8 cellular contexts compared by ENCODE assay signal in genomic region chr1:40451238-40451585, GRCh38. TPM values are rescaled to one million over a fixed set of nuclear protein-coding genes. Genes with fewer than 3 reads are reported as not detected.
A peak's percentile ranks its signal among the peaks of the same experiment; 100 is the strongest.
DNase-seq lines count a peak whose midpoint lies in the region; ATAC-seq, FAIRE-seq and TF ChIP-seq lines count a peak whose summit lies in the region.

No MANE protein-coding gene starts in this region.

- peaks cover 17% of the 10 kb centered on the region for H3K9me3 Mint-ChIP-seq in CD4-positive, alpha-beta T cell
- H3K9me3 Mint-ChIP-seq in astrocyte (ENCODE audit: unreplicated experiment) = peaks cover 49% of the 10 kb centered on the region

- H3K9ac ChIP-seq in astrocyte (ENCODE audit: low read length) (peak overlapping the region; percentile 89), mucosa of stomach (ENCODE audit: low read length) (no peak overlapping the region)

- CTCF ChIA-PET in CD4-positive, alpha-beta T cell (lab: Charles Lee) = interaction anchor here (1.4 to 2.1 kb wide), 2 partner anchors 12 to 81 kb away, joined by 6 to 10 read pairs; partner anchors contain the start of gene ZNF684

- peak overlapping the region; percentile 78 for H3K4me3 ChIP-seq in astrocyte (ENCODE audit: insufficient read depth, low read depth, low read length)
- peak overlapping the region; percentile 62 for H3K4me3 ChIP-seq in mucosa of stomach (ENCODE audit: low read length)

- H4K20me1 ChIP-seq in astrocyte (ENCODE audit: insufficient read depth, low read length) = no peaks in the 10 kb centered on the region

- H3K36me3 Mint-ChIP-seq in CD4-positive, alpha-beta T cell (ENCODE audit: low read depth) = peaks cover 64% of the 10 kb centered on the region
- peaks cover 42% of the 10 kb centered on the region for H3K36me3 Mint-ChIP-seq in astrocyte (ENCODE audit: low read depth, unreplicated experiment)

- no peak for FAIRE-seq in astrocyte (lab: Jason Lieb, UNC)

- peak overlapping the region; percentile 34 for H3K27ac ChIP-seq in CD4-positive, alpha-beta T cell (ENCODE audit: low read depth, low read length)
- H3K27ac ChIP-seq in astrocyte (ENCODE audit: low read depth, low read length) = peak overlapping the region; percentile 97

- H3K4me1 ChIP-seq in astrocyte (ENCODE audit: insufficient read depth, low read length) = peaks cover 13% of the 10 kb centered on the region
- H3K4me1 ChIP-seq in mucosa of stomach (ENCODE audit: control insufficient read depth, insufficient read depth, low read length) = no peaks in the 10 kb centered on the region

- no peak for ATAC-seq in CD4-positive, alpha-beta T cell (ENCODE audit: poor library complexity)
- ATAC-seq in HG02759 (IDR thresholded peaks at IDR 0.05; ENCODE audit: unreplicated experiment) (peak; percentile 6), sciatic nerve (no peak), HG03571 (IDR thresholded peaks at IDR 0.05; ENCODE audit: unreplicated experiment) (no peak)

- DNase-seq in CD4-positive, alpha-beta T cell = no peak
- no peak for DNase-seq in astrocyte (ENCODE audit: low read depth)
- DNase-seq in effector CD4-positive, alpha-beta T cell = no peak
- no peak for DNase-seq in sciatic nerve (ENCODE audit: low spot score)
- no peak for DNase-seq in GM10266 (ENCODE audit: extremely low spot score)

- intact Hi-C loops in CD4-positive, alpha-beta T cell (cut with DNase I, micrococcal nuclease) = loop anchor here in 1 of 2 experiments (2.0 to 5.0 kb wide), 2 partner anchors 56 to 80 kb away; partner anchors contain the start of genes EXO5 and ZNF684
- intact Hi-C loops in sciatic nerve (cut with DNase I) = no loop called here

- H3K79me2 ChIP-seq in astrocyte (ENCODE audit: insufficient read depth, low read length) = peaks cover 24% of the 10 kb centered on the region

- no peaks in the 10 kb centered on the region for H3K27me3 ChIP-seq in CD4-positive, alpha-beta T cell (ENCODE audit: control insufficient read depth, insufficient read depth, low read length)
- H3K27me3 ChIP-seq in astrocyte (ENCODE audit: insufficient read depth, low read length) (no peaks in the 10 kb centered on the region), mucosa of stomach (ENCODE audit: control insufficient read depth, insufficient read depth, low read length) (no peaks in the 10 kb centered on the region)

- H3K27me3 Mint-ChIP-seq in CD4-positive, alpha-beta T cell = no peaks in the 10 kb centered on the region
- no peaks in the 10 kb centered on the region for H3K27me3 Mint-ChIP-seq in astrocyte (ENCODE audit: low read depth, unreplicated experiment)

- H3K9me3 ChIP-seq in CD4-positive, alpha-beta T cell (ENCODE audit: control insufficient read depth, low read length) = peaks cover 22% of the 10 kb centered on the region
- H3K9me3 ChIP-seq in astrocyte (ENCODE audit: insufficient read depth, low read depth, low read length) (peaks cover 18% of the 10 kb centered on the region), mucosa of stomach (ENCODE audit: control insufficient read depth, low read length) (no peaks in the 10 kb centered on the region)

- H3K36me3 ChIP-seq in astrocyte (ENCODE audit: insufficient read depth, low read length) (peaks cover 8% of the 10 kb centered on the region), mucosa of stomach (ENCODE audit: control insufficient read depth, insufficient read depth, low read length) (no peaks in the 10 kb centered on the region)

- H2AFZ ChIP-seq in astrocyte (ENCODE audit: low read depth, low read length) = no peak overlapping the region

- peak overlapping the region; percentile 94 for H3K4me2 ChIP-seq in astrocyte (ENCODE audit: low read length)

- TF ChIP-seq CTCF in CD4-positive, alpha-beta T cell (IDR thresholded peaks at IDR 0.05) = no peak
- no peak for TF ChIP-seq CTCF in astrocyte (IDR thresholded peaks at IDR 0.05; ENCODE audit: insufficient read depth, low read depth, low read length)
- TF ChIP-seq CTCF in GM10266 (IDR thresholded peaks at IDR 0.05; ENCODE audit: control insufficient read depth, insufficient read depth, low read depth, missing control alignments) = no peak

- peaks cover 27% of the 10 kb centered on the region for H3K4me1 Mint-ChIP-seq in CD4-positive, alpha-beta T cell (ENCODE audit: low read depth)
- H3K4me1 Mint-ChIP-seq in astrocyte (ENCODE audit: low read depth, unreplicated experiment) = peaks cover 7% of the 10 kb centered on the region

- H3K4me3 Mint-ChIP-seq in CD4-positive, alpha-beta T cell = peak overlapping the region; percentile 91
- peak overlapping the region; percentile 85 for H3K4me3 Mint-ChIP-seq in astrocyte (ENCODE audit: unreplicated experiment)

- H3K27ac Mint-ChIP-seq in CD4-positive, alpha-beta T cell = peak overlapping the region; percentile 84
- H3K27ac Mint-ChIP-seq in astrocyte (ENCODE audit: unreplicated experiment) = peak overlapping the region; percentile 84

- POLR2A ChIA-PET in CD4-positive, alpha-beta T cell (lab: Charles Lee) = interaction anchor here (1.0 to 2.3 kb wide), 4 partner anchors 24 to 57 kb away, joined by 3 to 7 read pairs (median 6); partner anchors contain the start of genes EXO5 and ZFP69

RNA-seq across cellular contexts. Expression of gene ZFP69B, which starts 0.9 kb away (rescaled TPM):
- 1 to 10 TPM; 1.8 to 2.4 TPM for total RNA-seq in CD4-positive, alpha-beta T cell
- total RNA-seq in astrocyte (4.3 and 5.4 TPM in 2 replicates), sciatic nerve (1.6 TPM)

RNA-seq across cellular contexts. Expression of gene ZFP69, which starts 25.9 kb away (rescaled TPM):
- 1 to 10 TPM; 1.1 to 1.4 TPM for total RNA-seq in CD4-positive, alpha-beta T cell
- total RNA-seq in astrocyte (1.4 and 1.8 TPM in 2 replicates), sciatic nerve (5.1 TPM)

RNA-seq across cellular contexts. Expression of gene EXO5, which starts 57.4 kb away (rescaled TPM):
- total RNA-seq in CD4-positive, alpha-beta T cell = 1 to 10 TPM; 4.5 to 4.9 TPM
- 6.5 and 6.8 TPM in 2 replicates for total RNA-seq in astrocyte
- 5.2 TPM for total RNA-seq in sciatic nerve
